Comparison of ENCODE assay signal across 12 cellular contexts in genomic region chr2:215713393-215713792, GRCh38.
DNase-seq lines count a peak whose midpoint lies in the region; ATAC-seq and TF ChIP-seq lines count a peak whose summit lies in the region.
"Had no signal": no experiment of that assay in that cellular context is flagged by ENCODE, and none has a peak within 500 bp of the region (broad histone marks: within the 10 kb centered on the region; RNA-seq: fewer than 3 reads in every experiment).

No MANE protein-coding gene starts in this region.

- peaks cover 2 to 4% of the 10 kb centered on the region in 2 donors for H3K4me1 ChIP-seq in lung (ENCODE audit: control insufficient read depth in 2 of 2, insufficient read depth in 2 of 2, low read length in 2 of 2)
- no peaks in the 10 kb centered on the region for H3K4me1 ChIP-seq in uterus

- no peaks in the 10 kb centered on the region for H3K27me3 ChIP-seq in lung (ENCODE audit: control insufficient read depth, insufficient read depth)
- no peaks in the 10 kb centered on the region for H3K27me3 ChIP-seq in uterus
- H3K27me3 ChIP-seq: cardiac muscle cell had no signal

- no peak for ATAC-seq in lung (ENCODE audit: insufficient read depth, low FRiP score)
- ATAC-seq: T-helper 17 cell had no signal

- H3K4me3 ChIP-seq in lung (no peak overlapping the region), uterus (no peak overlapping the region)
- H3K4me3 ChIP-seq: cardiac muscle cell had no signal

- no peak for TF ChIP-seq POLR2A in uterus (IDR thresholded peaks at IDR 0.05)

- intact Hi-C loops in uterus (cut with DNase I; ENCODE audit: low total_unique reads): no loop called here

- H3K36me3 ChIP-seq in lung (ENCODE audit: control insufficient read depth in 2 of 2, insufficient read depth in 2 of 2, low read length in 2 of 2) (no peaks in the 10 kb centered on the region), uterus (no peaks in the 10 kb centered on the region)
- H3K36me3 ChIP-seq: cardiac muscle cell had no signal

- H3K27ac ChIP-seq in lung (ENCODE audit: low read depth in 1 of 2, low read length in 1 of 2) (peak overlapping the region; percentile 21 to 55), uterus (peak overlapping the region; percentile 66 to 73)
- H3K27ac ChIP-seq: cardiac muscle cell had no signal

- TF ChIP-seq CTCF in lung (IDR thresholded peaks at IDR 0.05; ENCODE audit: control extremely low read depth, extremely low read depth): no peak
- TF ChIP-seq CTCF in uterus (IDR thresholded peaks at IDR 0.05): no peak

- DNase-seq in NOMO-1 (lab: John Stamatoyannopoulos, UW; ENCODE audit: unreplicated experiment in 2 of 2) (peak; percentile 12 to 49), NOMO-1 treated with dmso at 0.1 percent for 144 hours (lab: John Stamatoyannopoulos, UW; ENCODE audit: unreplicated experiment) (no peak), dedifferentiated amniotic fluid mesenchymal stem cell (ENCODE audit: extremely low spot score) (peak; percentile 92), lung (ENCODE audit: low spot score) (no peak), uterus (no peak), nucleus accumbens (lab: John Stamatoyannopoulos, UW) (no peak), COLO829 (ENCODE audit: low spot score) (no peak)
- DNase-seq in activated CD4-positive, alpha-beta T cell treated with anti-CD3 and anti-CD28 coated beads for 4 hours: no peak
- DNase-seq: 8988T, NCI-H226, T-helper 17 cell had no signal

- H3K9me3 ChIP-seq in lung (ENCODE audit: control insufficient read depth in 2 of 2, insufficient read depth in 1 of 2, low read length in 1 of 2): no peaks in the 10 kb centered on the region
- H3K9me3 ChIP-seq in uterus: no peaks in the 10 kb centered on the region

Comparison
In these comparisons a context has a peak if more than half of its experiments do, and no peak if none do; other contexts are left out.
1. DNase-seq: peak in NOMO-1 (2 of 2) and dedifferentiated amniotic fluid mesenchymal stem cell (single experiment); none in NOMO-1 treated with dmso at 0.1 percent for 144 hours (single experiment), lung (single experiment), uterus (0 of 2), activated CD4-positive, alpha-beta T cell treated with anti-CD3 and anti-CD28 coated beads for 4 hours (0 of 2), nucleus accumbens (0 of 56) and COLO829 (single experiment).